In the genomic region with DNA sequence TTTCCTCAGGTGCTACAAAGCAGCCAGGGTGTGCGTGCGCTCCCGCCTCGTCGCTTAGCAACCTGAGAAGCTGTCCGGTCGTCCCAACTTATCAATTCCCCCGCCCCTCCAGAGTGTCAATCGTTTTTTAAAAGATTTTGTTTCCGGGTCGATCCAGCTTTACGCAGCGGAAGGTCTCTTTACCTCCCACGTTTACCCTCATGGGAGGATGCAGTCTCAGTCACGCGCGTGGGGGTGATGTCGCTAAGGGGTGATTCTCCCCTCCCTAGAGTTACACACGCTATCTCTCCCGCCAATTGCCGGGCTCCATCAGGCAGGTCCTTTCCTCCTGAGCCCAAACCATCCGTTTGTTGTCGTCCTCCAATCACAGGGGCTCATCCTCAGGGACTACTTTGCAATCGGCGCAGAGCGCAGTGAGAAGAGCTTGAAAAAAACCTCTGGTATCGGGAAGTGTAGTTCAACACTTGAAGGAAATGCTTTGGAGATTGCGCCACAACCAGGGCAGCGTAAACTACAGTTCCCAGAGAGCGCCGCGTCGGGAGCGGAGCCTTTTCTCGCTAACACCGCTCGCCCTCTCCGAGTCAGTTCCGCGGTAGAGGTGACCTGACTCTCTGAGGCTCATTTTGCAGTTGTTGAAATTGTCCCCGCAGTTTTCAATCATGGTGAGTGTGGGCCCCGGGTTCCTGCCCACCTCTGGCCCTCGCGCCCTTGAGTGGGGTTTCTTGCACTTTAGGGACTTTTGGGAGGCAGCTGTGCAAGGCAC, we compare ENCODE assay signal across 8 cellular contexts. TPM values are rescaled to one million over a fixed set of nuclear protein-coding genes. Genes with fewer than 3 reads are reported as not detected.
DNase-seq lines count a peak whose midpoint lies in the region; ATAC-seq and TF ChIP-seq lines count a peak whose summit lies in the region.

A gene (plus strand): TSS at position 579 of the 763 bp plus-strand sequence. CDS start 81 bp downstream, at position 660.
A gene with protein sequence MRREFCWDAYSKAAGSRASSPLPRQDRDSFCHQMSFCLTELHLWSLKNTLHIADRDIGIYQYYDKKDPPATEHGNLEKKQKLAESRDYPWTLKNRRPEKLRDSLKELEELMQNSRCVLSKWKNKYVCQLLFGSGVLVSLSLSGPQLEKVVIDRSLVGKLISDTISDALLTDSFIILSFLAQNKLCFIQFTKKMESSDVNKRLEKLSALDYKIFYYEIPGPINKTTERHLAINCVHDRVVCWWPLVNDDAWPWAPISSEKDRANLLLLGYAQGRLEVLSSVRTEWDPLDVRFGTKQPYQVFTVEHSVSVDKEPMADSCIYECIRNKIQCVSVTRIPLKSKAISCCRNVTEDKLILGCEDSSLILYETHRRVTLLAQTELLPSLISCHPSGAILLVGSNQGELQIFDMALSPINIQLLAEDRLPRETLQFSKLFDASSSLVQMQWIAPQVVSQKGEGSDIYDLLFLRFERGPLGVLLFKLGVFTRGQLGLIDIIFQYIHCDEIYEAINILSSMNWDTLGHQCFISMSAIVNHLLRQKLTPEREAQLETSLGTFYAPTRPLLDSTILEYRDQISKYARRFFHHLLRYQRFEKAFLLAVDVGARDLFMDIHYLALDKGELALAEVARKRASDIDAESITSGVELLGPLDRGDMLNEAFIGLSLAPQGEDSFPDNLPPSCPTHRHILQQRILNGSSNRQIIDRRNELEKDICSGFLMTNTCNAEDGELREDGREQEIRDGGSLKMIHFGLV (minus strand): TSS at position 93 of the 763 bp plus-strand sequence. CDS start 206 bp downstream, outside the sequence.

- peaks cover 29% of the 10 kb centered on the region for H3K4me1 Mint-ChIP-seq in T-helper 1 cell treated with Interleukin-12 subunit alpha and Interleukin-12 subunit beta and Interleukin-4 antibody, amounts not matched to agents 30 μg/mL and 1 μg/mL, for 36 hours (ENCODE audit: low read depth)

- peak within 1 kb of the TSS; percentile 86 for H3K4me3 ChIP-seq in left ventricle myocardium inferior
- H3K4me3 ChIP-seq in upper lobe of left lung, result peak within 1 kb of the TSS; percentile 58 to 83 (median 76)

- H3K36me3 ChIP-seq in left ventricle myocardium inferior, result peaks cover 21% of the 10 kb centered on the region
- no peaks in the 10 kb centered on the region for H3K36me3 ChIP-seq in upper lobe of left lung

- peak in 3 of 4 donors; percentile 57 to 80 (median 59) for TF ChIP-seq POLR2A in upper lobe of left lung (IDR thresholded peaks at IDR 0.05)

- peak within 1 kb of the TSS; percentile 89 for H3K4me3 Mint-ChIP-seq in T-helper 1 cell treated with Interleukin-12 subunit alpha and Interleukin-12 subunit beta and Interleukin-4 antibody, amounts not matched to agents 30 μg/mL and 1 μg/mL, for 36 hours

- peak; percentile 98 for DNase-seq in NCI-H1694 (lab: John Stamatoyannopoulos, UW)
- peak; percentile 93 for DNase-seq in left ventricle myocardium inferior
- peak; percentile 98 for DNase-seq in posterior vena cava (ENCODE audit: low spot score)
- DNase-seq in upper lobe of left lung, result peak; percentile 88 to 95

- H3K27me3 Mint-ChIP-seq in T-helper 1 cell treated with Interleukin-12 subunit alpha and Interleukin-12 subunit beta and Interleukin-4 antibody, amounts not matched to agents 30 μg/mL and 1 μg/mL, for 36 hours (ENCODE audit: low read depth), result no peaks in the 10 kb centered on the region

- H3K36me3 Mint-ChIP-seq in T-helper 1 cell treated with Interleukin-12 subunit alpha and Interleukin-12 subunit beta and Interleukin-4 antibody, amounts not matched to agents 30 μg/mL and 1 μg/mL, for 36 hours (ENCODE audit: low read depth), result peaks cover 4% of the 10 kb centered on the region

- H3K27ac ChIP-seq in angular gyrus (ENCODE audit: low read depth, low read length) (peak within 1 kb of the TSS; percentile 93), left ventricle myocardium inferior (replicated peaks) (peak within 1 kb of the TSS; percentile 97), upper lobe of left lung (peak within 1 kb of the TSS; percentile 81 to 88 (median 86))

- no peaks in the 10 kb centered on the region for H3K9me3 Mint-ChIP-seq in T-helper 1 cell treated with Interleukin-12 subunit alpha and Interleukin-12 subunit beta and Interleukin-4 antibody, amounts not matched to agents 30 μg/mL and 1 μg/mL, for 36 hours

- no peak for TF ChIP-seq EP300 in upper lobe of left lung (IDR thresholded peaks at IDR 0.05)

- TF ChIP-seq CTCF in left ventricle myocardium inferior (IDR thresholded peaks at IDR 0.05; ENCODE audit: borderline replicate concordance), result no peak
- TF ChIP-seq CTCF in upper lobe of left lung (IDR thresholded peaks at IDR 0.05), result peak in 2 of 6 experiments; percentile 5

- no peaks in the 10 kb centered on the region for H3K9me3 ChIP-seq in left ventricle myocardium inferior (replicated peaks)
- H3K9me3 ChIP-seq in upper lobe of left lung, result no peaks in the 10 kb centered on the region

- 0 to 1% methylated on average over 32 to 44 of the region's 44 CpGs for WGBS in upper lobe of left lung, 2 donors

- intact Hi-C loops in left ventricle myocardium inferior (cut with micrococcal nuclease) (no loop called here), posterior vena cava (cut with DNase I) (no loop called here)

- ATAC-seq in GM18498 (IDR thresholded peaks at IDR 0.05; ENCODE audit: unreplicated experiment), result peak; percentile 85
- ATAC-seq in HG02885 (IDR thresholded peaks at IDR 0.05; ENCODE audit: poor library complexity, unreplicated experiment), result peak; percentile 85
- peak; percentile 97 to 98 for ATAC-seq in upper lobe of left lung (ENCODE audit: low FRiP score in 2 of 2)

- H3K4me1 ChIP-seq in left ventricle myocardium inferior (peaks cover 64% of the 10 kb centered on the region), upper lobe of left lung (peaks cover 16 to 35% (median 24%) of the 10 kb centered on the region in 4 donors)

- H3K27me3 ChIP-seq in left ventricle myocardium inferior (ENCODE audit: low read depth) (no peaks in the 10 kb centered on the region), upper lobe of left lung (no peaks in the 10 kb centered on the region)

- peak within 1 kb of the TSS; percentile 97 for H3K27ac Mint-ChIP-seq in T-helper 1 cell treated with Interleukin-12 subunit alpha and Interleukin-12 subunit beta and Interleukin-4 antibody, amounts not matched to agents 30 μg/mL and 1 μg/mL, for 36 hours

RNA-seq across cellular contexts. Expression of the first gene that starts in this region (rescaled TPM):
- total RNA-seq in left ventricle myocardium inferior (1,481 TPM), posterior vena cava (100 to 1,000 TPM; 148 to 158 TPM), upper lobe of left lung (100 to 1,000 TPM in 4 of 6 donors, 10 to 100 TPM in 2; 56.6 to 121 (median 104) TPM)

RNA-seq across cellular contexts. Expression of the second gene that starts in this region (rescaled TPM):
- total RNA-seq in left ventricle myocardium inferior (18.8 TPM), posterior vena cava (10 to 100 TPM; 19.5 to 20.0 TPM), upper lobe of left lung (10 to 100 TPM in 4 of 6 donors, 1 to 10 TPM in 2; 9.3 to 20.8 (median 11.5) TPM)

Comparison
In these comparisons a context has a peak if more than half of its experiments do, and no peak if none do; other contexts are left out.
1. Peak in every context shown above with its lines: DNase-seq, ATAC-seq, H3K4me3 ChIP-seq and H3K27ac ChIP-seq.